ENCODE assay signal across 8 cellular contexts in genomic region chr17:81665205-81666091, GRCh38. TPM values are rescaled to one million over a fixed set of nuclear protein-coding genes. Genes with fewer than 3 reads are reported as not detected.
A peak's percentile ranks its signal among the peaks of the same experiment; 100 is the strongest.
DNase-seq lines count a peak whose midpoint lies in the region; ATAC-seq and TF ChIP-seq lines count a peak whose summit lies in the region.

No MANE protein-coding gene starts in this region.

- peak; percentile 3 for ATAC-seq in HG02623 (IDR thresholded peaks at IDR 0.05; ENCODE audit: unreplicated experiment)
- ATAC-seq in GM19324 (IDR thresholded peaks at IDR 0.05; ENCODE audit: low FRiP score, unreplicated experiment), result no peak

- no peaks in the 10 kb centered on the region for H3K27me3 ChIP-seq in SJCRH30
- H3K27me3 ChIP-seq in kidney epithelial cell (ENCODE audit: control insufficient read depth, insufficient read depth, low read length), result no peaks in the 10 kb centered on the region

- H3K27ac ChIP-seq in SJCRH30, result peak overlapping the region; percentile 76

- H3K4me1 ChIP-seq in SJCRH30, result peaks cover 12% of the 10 kb centered on the region

- TF ChIP-seq CTCF in kidney epithelial cell (IDR thresholded peaks at IDR 0.05; ENCODE audit: insufficient read depth, low read length, poor library complexity, severe bottlenecking), result no peak

- H3K9me3 ChIP-seq in SJCRH30 (replicated peaks), result no peaks in the 10 kb centered on the region

- DNase-seq in EL (peak; percentile 28), SJCRH30 (peak; percentile 55 to 61), astrocyte of the hippocampus (ENCODE audit: low read depth, low spot score) (peak; percentile 32), kidney epithelial cell (ENCODE audit: low read depth) (no peak), islet precursor cell (no peak)
- peak; percentile 67 for DNase-seq in stimulated activated CD4-positive, alpha-beta T cell treated with anti-CD3 and anti-CD28 coated beads, Interleukin-4, amount 100 ng/mL, for 1 hour

- H3K36me3 ChIP-seq in SJCRH30 (peaks cover 18% of the 10 kb centered on the region), kidney epithelial cell (ENCODE audit: control insufficient read depth, insufficient read depth, low read length) (peaks cover 3% of the 10 kb centered on the region)

- H3K4me3 ChIP-seq in SJCRH30 (peak overlapping the region; percentile 87), kidney epithelial cell (ENCODE audit: low read depth, low read length) (peak overlapping the region; percentile 80)

RNA-seq across cellular contexts. Expression of gene OXLD1, which starts 1.0 kb away (rescaled TPM):
- 26.7 and 28.4 TPM in 2 replicates for total RNA-seq in SJCRH30 (2014; rRNA removed; shearing (Covaris generic))
- 31.3 and 41.7 TPM in 2 replicates for total RNA-seq in kidney epithelial cell

RNA-seq across cellular contexts. Expression of gene CCDC137, which starts 1.1 kb away (rescaled TPM):
- 50.3 and 52.8 TPM in 2 replicates for total RNA-seq in SJCRH30 (2014; rRNA removed; shearing (Covaris generic))
- 22.0 and 25.6 TPM in 2 replicates for total RNA-seq in kidney epithelial cell

RNA-seq across cellular contexts. Expression of gene PDE6G, which starts 9.1 kb away (rescaled TPM):
- 0.13 and 0.34 TPM in 2 replicates for total RNA-seq in SJCRH30 (2014; rRNA removed; shearing (Covaris generic))
- total RNA-seq in kidney epithelial cell, result 2.2 and 5.3 TPM in 2 replicates

RNA-seq across cellular contexts. Expression of gene ARL16, which starts 18.1 kb away (rescaled TPM):
- total RNA-seq in SJCRH30 (2014; rRNA removed; shearing (Covaris generic)), result 83.7 and 89.9 TPM in 2 replicates
- total RNA-seq in kidney epithelial cell, result 58.9 and 67.1 TPM in 2 replicates

RNA-seq across cellular contexts. Expression of gene HGS, which starts 18.4 kb away (rescaled TPM):
- 88.6 and 103 TPM in 2 replicates for total RNA-seq in SJCRH30 (2014; rRNA removed; shearing (Covaris generic))
- 215 and 239 TPM in 2 replicates for total RNA-seq in kidney epithelial cell

Comparison
In these comparisons a context has a peak if more than half of its experiments do, and no peak if none do; other contexts are left out.
1. DNase-seq: peak in EL (single experiment), SJCRH30 (2 of 2), astrocyte of the hippocampus (single experiment) and stimulated activated CD4-positive, alpha-beta T cell treated with anti-CD3 and anti-CD28 coated beads, Interleukin-4, amount 100 ng/mL, for 1 hour (single experiment); none in kidney epithelial cell (single experiment) and islet precursor cell (single experiment).